In genomic region chr1:164688791-164689190, GRCh38 we compare ENCODE assay signal across 28 cellular contexts.
DNase-seq lines count a peak whose midpoint lies in the region; ATAC-seq and TF ChIP-seq lines count a peak whose summit lies in the region.
"Had no signal": no experiment of that assay in that cellular context is flagged by ENCODE, and none has a peak within 500 bp of the region (broad histone marks: within the 10 kb centered on the region; RNA-seq: fewer than 3 reads in every experiment).

No MANE protein-coding gene starts in this region.

- H3K27ac Mint-ChIP-seq in H9 (peak overlapping the region in 2 of 3 experiments; percentile 21 to 28; a peak in 3 of 7 replicates), endodermal cell (no peak overlapping the region)
- H3K27ac Mint-ChIP-seq: activated CD4-positive, alpha-beta T cell treated with anti-CD3 and anti-CD28 coated beads for 36 hours; activated CD8-positive, alpha-beta T cell treated with anti-CD3 and anti-CD28 coated beads for 36 hours; CD8-positive, alpha-beta memory T cell had no signal

- H3K27me3 Mint-ChIP-seq in H9 (ENCODE audit: low read depth) (no peaks in the 10 kb centered on the region), endodermal cell (ENCODE audit: insufficient read depth) (no peaks in the 10 kb centered on the region)
- H3K27me3 Mint-ChIP-seq: activated CD4-positive, alpha-beta T cell treated with anti-CD3 and anti-CD28 coated beads for 36 hours; CD8-positive, alpha-beta memory T cell had no signal

- no peak overlapping the region for H3T11ph ChIP-seq in H9 (ENCODE audit: low read length)

- H3K4me1 Mint-ChIP-seq in H9 (peaks cover 20 to 23% of the 10 kb centered on the region in 2 experiments), endodermal cell (peaks cover 9% of the 10 kb centered on the region)
- H3K4me1 Mint-ChIP-seq: activated CD4-positive, alpha-beta T cell treated with anti-CD3 and anti-CD28 coated beads for 36 hours; CD8-positive, alpha-beta memory T cell had no signal

- no peak overlapping the region for H2BK120ac ChIP-seq in H9 (ENCODE audit: low read depth, low read length, poor library complexity, severe bottlenecking)

- no peaks in the 10 kb centered on the region for H3K27me3 ChIP-seq in H9 (ENCODE audit: insufficient read depth, low read length)
- no peaks in the 10 kb centered on the region for H3K27me3 ChIP-seq in endodermal cell (ENCODE audit: control insufficient read depth, insufficient read depth, low read length, poor library complexity, severe bottlenecking)
- no peaks in the 10 kb centered on the region for H3K27me3 ChIP-seq in suprapubic skin
- H3K27me3 ChIP-seq: ovary, SJCRH30, testis had no signal

- no peak overlapping the region for H2AK5ac ChIP-seq in H9 (ENCODE audit: insufficient read length, low read length)

- no peak for ATAC-seq in HG02763 (IDR thresholded peaks at IDR 0.05; ENCODE audit: unreplicated experiment)
- ATAC-seq: activated CD4-positive, alpha-beta T cell treated with anti-CD3 and anti-CD28 coated beads for 36 hours; activated CD8-positive, alpha-beta T cell treated with anti-CD3 and anti-CD28 coated beads for 36 hours; HepG2; left lobe of liver; right cardiac atrium; stimulated activated naive CD8-positive, alpha-beta T cell treated with anti-CD3 and anti-CD28 coated beads, Interleukin-15, Interleukin-2, amounts not matched to agents 100 U/mL and 50 U/mL, for 24 hours had no signal

- H2BK20ac ChIP-seq in H9 (ENCODE audit: low read depth, low read length, poor library complexity, severe bottlenecking) = no peak overlapping the region

- H4K8ac ChIP-seq in H9 (replicated peaks; ENCODE audit: insufficient read length, low read depth, low read length) = no peak overlapping the region

- H4K5ac ChIP-seq in H9 (ENCODE audit: insufficient read length, low read depth, low read length) = no peak overlapping the region

- H4K91ac ChIP-seq in H9 (ENCODE audit: insufficient read length, low read depth, low read length) = no peak overlapping the region

- H3K4me3 Mint-ChIP-seq in H9 (no peak overlapping the region), endodermal cell (no peak overlapping the region)
- H3K4me3 Mint-ChIP-seq: activated CD4-positive, alpha-beta T cell treated with anti-CD3 and anti-CD28 coated beads for 36 hours; activated CD8-positive, alpha-beta T cell treated with anti-CD3 and anti-CD28 coated beads for 36 hours; CD8-positive, alpha-beta memory T cell; nephron progenitor cell had no signal

- no peaks in the 10 kb centered on the region; the same call in 1 of the 2 replicates for H3K4me1 ChIP-seq in H9 (ENCODE audit: insufficient read depth, low read length)
- no peaks in the 10 kb centered on the region for H3K4me1 ChIP-seq in endodermal cell (ENCODE audit: control insufficient read depth, insufficient read depth, low read length)
- H3K4me1 ChIP-seq in suprapubic skin = peaks cover 3% of the 10 kb centered on the region
- H3K4me1 ChIP-seq: SJCRH30, testis had no signal

- no peaks in the 10 kb centered on the region for H3K23me2 ChIP-seq in H9 (ENCODE audit: insufficient read length, low read depth, low read length, poor library complexity, severe bottlenecking)

- no peak overlapping the region for H3K4ac ChIP-seq in H9 (ENCODE audit: low read depth, low read length)

- H3K79me1 ChIP-seq in H9 (ENCODE audit: insufficient read depth, low read depth, low read length, poor library complexity, severe bottlenecking) = no peaks in the 10 kb centered on the region

- H4K20me1 ChIP-seq in H9 (ENCODE audit: control insufficient read depth, insufficient read depth, insufficient read length) = no peaks in the 10 kb centered on the region

- H3K4me3 ChIP-seq in endodermal cell (ENCODE audit: low read length) (no peak overlapping the region), suprapubic skin (no peak overlapping the region)
- H3K4me3 ChIP-seq: ovary, SJCRH30, testis had no signal

- no peak overlapping the region for H3K4me2 ChIP-seq in H9 (ENCODE audit: insufficient read depth, insufficient read length, low read length)

- H2BK15ac ChIP-seq in H9 (ENCODE audit: low read depth, low read length) = no peak overlapping the region

- peaks cover 4 to 15% (median 10%) of the 10 kb centered on the region in 3 experiments; a peak in 6 of 7 replicates for H3K36me3 Mint-ChIP-seq in H9 (ENCODE audit: insufficient read depth in 1 of 3, low read depth in 3 of 3)
- H3K36me3 Mint-ChIP-seq in endodermal cell (ENCODE audit: low read depth) = peaks cover 12% of the 10 kb centered on the region
- H3K36me3 Mint-ChIP-seq: CD8-positive, alpha-beta memory T cell had no signal

- no peak overlapping the region for H3K23ac ChIP-seq in H9 (ENCODE audit: insufficient read length, low read depth, low read length)

- no peaks in the 10 kb centered on the region for H3K36me3 ChIP-seq in endodermal cell (ENCODE audit: control insufficient read depth, insufficient read depth, low read length)
- no peaks in the 10 kb centered on the region for H3K36me3 ChIP-seq in suprapubic skin
- H3K36me3 ChIP-seq: ovary, SJCRH30 had no signal

- H2AFZ ChIP-seq in H9 (ENCODE audit: low read length) = no peak overlapping the region

- TF ChIP-seq CTCF in H9 (conservative IDR thresholded peaks at IDR 0.05) (no peak), endodermal cell (conservative IDR thresholded peaks at IDR 0.05) (no peak), suprapubic skin (IDR thresholded peaks at IDR 0.05) (no peak)

- no peak overlapping the region for H3K27ac ChIP-seq in H9 (ENCODE audit: insufficient read length, low read depth, low read length)
- H3K27ac ChIP-seq in endodermal cell (ENCODE audit: low read depth, low read length) = peak overlapping the region; percentile 83
- no peak overlapping the region for H3K27ac ChIP-seq in suprapubic skin
- H3K27ac ChIP-seq: epithelial cell of prostate, ovary, SJCRH30, testis had no signal

- no peak overlapping the region for H2BK5ac ChIP-seq in H9 (ENCODE audit: insufficient read length, low read length)

- H3K18ac ChIP-seq in H9 (ENCODE audit: insufficient read length, low read depth, low read length) = no peak overlapping the region

- TF ChIP-seq EP300 in suprapubic skin (IDR thresholded peaks at IDR 0.05) = no peak

- H3K9ac ChIP-seq in H9 (ENCODE audit: extremely low read depth, insufficient read length, low read length) (no peak overlapping the region), endodermal cell (ENCODE audit: extremely low read depth, low read length, poor library complexity, severe bottlenecking) (no peak overlapping the region)

- WGBS in H9 (ENCODE audit: extremely low coverage, insufficient read length, low lambda C conversion rate) = no CpG with 5 or more reads among the region's 11 CpGs
- 91% methylated on average over 8 to 11 of the region's 11 CpGs for WGBS in endodermal cell (ENCODE audit: insufficient coverage in 1 of 2, insufficient read length in 1 of 2), 2 experiments
- WGBS in suprapubic skin = 92% methylated on average over 11 of the region's 11 CpGs

- no peaks in the 10 kb centered on the region for H3K79me2 ChIP-seq in H9 (ENCODE audit: insufficient read depth, low read length)

- no peak overlapping the region for H2BK12ac ChIP-seq in H9 (ENCODE audit: insufficient read length, low read depth, low read length)

- no peak overlapping the region for H3K56ac ChIP-seq in H9 (ENCODE audit: insufficient read length, low read depth, low read length)

- TF ChIP-seq POLR2A in suprapubic skin (IDR thresholded peaks at IDR 0.05) = no peak

- no peak overlapping the region for H3K14ac ChIP-seq in H9 (ENCODE audit: insufficient read depth, low read length)

- DNase-seq in H9 (no peak), NCI-H2029 treated with DMSO at 0.1 percent for 48 hours (lab: John Stamatoyannopoulos, UW) (peak; percentile 48), endodermal cell (no peak), renal cortical epithelial cell (ENCODE audit: low read depth) (peak; percentile 30), dedifferentiated amniotic fluid mesenchymal stem cell (ENCODE audit: extremely low spot score) (no peak), suprapubic skin (ENCODE audit: low spot score in 2 of 2) (no peak)
- DNase-seq: activated CD4-positive, alpha-beta T cell treated with anti-CD3 and anti-CD28 coated beads for 36 hours; activated CD8-positive, alpha-beta memory T cell treated with anti-CD3 and anti-CD28 coated beads, Interleukin-2, amount 50 U/mL, for 48 hours; activated CD8-positive, alpha-beta T cell treated with anti-CD3 and anti-CD28 coated beads for 36 hours; activated naive CD4-positive, alpha-beta T cell treated with anti-CD3 and anti-CD28 coated beads, Interleukin-2, amount 50 U/mL, for 16 hours; CD8-positive, alpha-beta memory T cell; DMS 273 treated with DMSO at 0.1 percent for 48 hours; effector CD4-positive, alpha-beta T cell; Karpas-422; NCI-H1694; NCI-H774; nephron progenitor cell; ovary; right cardiac atrium; SJCRH30; stimulated activated CD4-positive, alpha-beta T cell treated with anti-CD3 and anti-CD28 coated beads, Interleukin-2, amount 100 ng/mL, for 24 hours; stimulated activated naive CD8-positive, alpha-beta T cell treated with anti-CD3 and anti-CD28 coated beads, Interleukin-15, Interleukin-2, amounts not matched to agents 100 U/mL and 50 U/mL, for 24 hours; SW 1271; testis had no signal

- no peaks in the 10 kb centered on the region for H3K9me3 Mint-ChIP-seq in H9
- no peaks in the 10 kb centered on the region for H3K9me3 Mint-ChIP-seq in endodermal cell
- H3K9me3 Mint-ChIP-seq: activated CD8-positive, alpha-beta T cell treated with anti-CD3 and anti-CD28 coated beads for 36 hours had no signal

- H3K9me3 ChIP-seq in H9 (ENCODE audit: control insufficient read depth, low read depth, low read length) (no peaks in the 10 kb centered on the region), endodermal cell (ENCODE audit: control insufficient read depth, low read length) (no peaks in the 10 kb centered on the region), suprapubic skin (no peaks in the 10 kb centered on the region)
- H3K9me3 ChIP-seq: ovary, SJCRH30, testis had no signal

Comparison
In these comparisons a context has a peak if more than half of its experiments do, and no peak if none do; other contexts are left out.
1. DNase-seq: peak in NCI-H2029 treated with DMSO at 0.1 percent for 48 hours (single experiment) and renal cortical epithelial cell (single experiment); none in H9 (single experiment), endodermal cell (single experiment), dedifferentiated amniotic fluid mesenchymal stem cell (single experiment) and suprapubic skin (0 of 2).